Comparison of ENCODE assay signal across 9 cellular contexts in genomic region chr10:118595598-118596425, GRCh38. TPM values are rescaled to one million over a fixed set of nuclear protein-coding genes. Genes with fewer than 3 reads are reported as not detected.
A peak's percentile ranks its signal among the peaks of the same experiment; 100 is the strongest.
DNase-seq lines count a peak whose midpoint lies in the region; ATAC-seq and TF ChIP-seq lines count a peak whose summit lies in the region.
"Had no signal": no experiment of that assay in that cellular context is flagged by ENCODE, and none has a peak within 500 bp of the region (broad histone marks: within the 10 kb centered on the region; RNA-seq: fewer than 3 reads in every experiment).

Gene PRLHR (minus strand): TSS chr10:118595648. CDS start chr10:118595244, 404 bp downstream.

- no peaks in the 10 kb centered on the region for H3K9me3 Mint-ChIP-seq in activated CD4-positive, alpha-beta memory T cell treated with anti-CD3 and anti-CD28 coated beads for 36 hours
- H3K9me3 Mint-ChIP-seq in activated CD4-positive, alpha-beta memory T cell treated with anti-CD3 and anti-CD28 coated beads, Interleukin-2, amount 10 ng/mL, durations not matched to agents 7 days and 5 days, result peaks cover 2% of the 10 kb centered on the region

- ATAC-seq in RWPE2 (ENCODE audit: low read depth) (0 out of 3 replicates have a peak, but pooled peaks have one; percentile 40), foreskin keratinocyte (peak; percentile 45), GM19324 (IDR thresholded peaks at IDR 0.05; ENCODE audit: low FRiP score, unreplicated experiment) (no peak)

- TF ChIP-seq CTCF in RWPE2 (IDR thresholded peaks at IDR 0.05; ENCODE audit: poor library complexity, severe bottlenecking) (no peak), foreskin keratinocyte (conservative IDR thresholded peaks at IDR 0.05) (no peak)

- H3K4me3 Mint-ChIP-seq in activated CD4-positive, alpha-beta memory T cell treated with anti-CD3 and anti-CD28 coated beads for 36 hours, result no peak within 1 kb of the TSS
- no peak within 1 kb of the TSS for H3K4me3 Mint-ChIP-seq in activated CD4-positive, alpha-beta memory T cell treated with anti-CD3 and anti-CD28 coated beads, Interleukin-2, amount 10 ng/mL, durations not matched to agents 7 days and 5 days

- peaks cover 59% of the 10 kb centered on the region for H3K27me3 ChIP-seq in RWPE2 (ENCODE audit: insufficient read depth, poor library complexity, severe bottlenecking)
- peaks cover 84% of the 10 kb centered on the region for H3K27me3 ChIP-seq in foreskin keratinocyte

- DNase-seq in activated CD4-positive, alpha-beta memory T cell treated with anti-CD3 and anti-CD28 coated beads for 36 hours, result peak; percentile 22
- DNase-seq in activated CD4-positive, alpha-beta memory T cell treated with anti-CD3 and anti-CD28 coated beads, Interleukin-2, amount 10 ng/mL, durations not matched to agents 7 days and 5 days, result no peak
- DNase-seq in RWPE2 (ENCODE audit: low spot score), result no peak
- DNase-seq in foreskin keratinocyte, result no peak
- DNase-seq in stimulated activated CD8-positive, alpha-beta memory T cell treated with anti-CD3 and anti-CD28 coated beads, Interleukin-4, amount 100 ng/mL, for 48 hours, result peak; percentile 28
- no peak for DNase-seq in foreskin melanocyte
- no peak for DNase-seq in T-helper 9 cell
- DNase-seq: RPMI8226 had no signal

- peaks cover 52% of the 10 kb centered on the region for H3K27me3 Mint-ChIP-seq in activated CD4-positive, alpha-beta memory T cell treated with anti-CD3 and anti-CD28 coated beads for 36 hours
- peaks cover 50% of the 10 kb centered on the region for H3K27me3 Mint-ChIP-seq in activated CD4-positive, alpha-beta memory T cell treated with anti-CD3 and anti-CD28 coated beads, Interleukin-2, amount 10 ng/mL, durations not matched to agents 7 days and 5 days

- POLR2A ChIA-PET in activated CD4-positive, alpha-beta memory T cell treated with anti-CD3 and anti-CD28 coated beads for 36 hours (lab: Charles Lee), result interaction anchor here (1.2 kb wide), 1 partner anchor 15 kb away, joined by 3 read pairs; no protein-coding TSS in a partner anchor
- POLR2A ChIA-PET in activated CD4-positive, alpha-beta memory T cell treated with anti-CD3 and anti-CD28 coated beads, Interleukin-2, amount 10 ng/mL, durations not matched to agents 7 days and 5 days (lab: Charles Lee), result no interaction called here

- intact Hi-C loops in activated CD4-positive, alpha-beta memory T cell treated with anti-CD3 and anti-CD28 coated beads for 36 hours (cut with micrococcal nuclease), result no loop called here

- CTCF ChIA-PET in activated CD4-positive, alpha-beta memory T cell treated with anti-CD3 and anti-CD28 coated beads for 36 hours (lab: Charles Lee), result interaction anchor here (0.7 to 1.2 kb wide), 2 partner anchors 27 to 158 kb away, joined by 3 to 4 read pairs; no protein-coding TSS in a partner anchor
- CTCF ChIA-PET in activated CD4-positive, alpha-beta memory T cell treated with anti-CD3 and anti-CD28 coated beads, Interleukin-2, amount 10 ng/mL, durations not matched to agents 7 days and 5 days (lab: Charles Lee), result interaction anchor here (1.3 to 2.3 kb wide), 2 partner anchors 124 to 125 kb away, joined by 4 to 15 read pairs; no protein-coding TSS in a partner anchor

- peaks cover 18% of the 10 kb centered on the region for H3K4me1 Mint-ChIP-seq in activated CD4-positive, alpha-beta memory T cell treated with anti-CD3 and anti-CD28 coated beads for 36 hours (ENCODE audit: low read depth)
- H3K4me1 Mint-ChIP-seq in activated CD4-positive, alpha-beta memory T cell treated with anti-CD3 and anti-CD28 coated beads, Interleukin-2, amount 10 ng/mL, durations not matched to agents 7 days and 5 days, result no peaks in the 10 kb centered on the region

- no peaks in the 10 kb centered on the region for H3K9me3 ChIP-seq in RWPE2 (ENCODE audit: severe bottlenecking)

- H3K36me3 Mint-ChIP-seq in activated CD4-positive, alpha-beta memory T cell treated with anti-CD3 and anti-CD28 coated beads for 36 hours, result no peaks in the 10 kb centered on the region
- H3K36me3 Mint-ChIP-seq in activated CD4-positive, alpha-beta memory T cell treated with anti-CD3 and anti-CD28 coated beads, Interleukin-2, amount 10 ng/mL, durations not matched to agents 7 days and 5 days (ENCODE audit: low read depth), result peaks cover 6% of the 10 kb centered on the region

- no peaks in the 10 kb centered on the region for H3K4me1 ChIP-seq in RWPE2 (ENCODE audit: insufficient read depth, poor library complexity, severe bottlenecking)
- H3K4me1 ChIP-seq in foreskin keratinocyte, result no peaks in the 10 kb centered on the region

- no peaks in the 10 kb centered on the region for H3K36me3 ChIP-seq in RWPE2 (ENCODE audit: low read depth)

- H3K27ac ChIP-seq in RWPE2 (ENCODE audit: poor library complexity, severe bottlenecking), result no peak within 1 kb of the TSS
- no peak within 1 kb of the TSS for H3K27ac ChIP-seq in foreskin keratinocyte

- H3K27ac Mint-ChIP-seq in activated CD4-positive, alpha-beta memory T cell treated with anti-CD3 and anti-CD28 coated beads for 36 hours, result no peak within 1 kb of the TSS
- H3K27ac Mint-ChIP-seq in activated CD4-positive, alpha-beta memory T cell treated with anti-CD3 and anti-CD28 coated beads, Interleukin-2, amount 10 ng/mL, durations not matched to agents 7 days and 5 days, result no peak within 1 kb of the TSS

- H3K4me3 ChIP-seq in RWPE2 (ENCODE audit: severe bottlenecking), result no peak within 1 kb of the TSS

RNA-seq across cellular contexts. Expression of gene PRLHR, which starts in this region (rescaled TPM):
- not detected for total RNA-seq in activated CD4-positive, alpha-beta memory T cell treated with anti-CD3 and anti-CD28 coated beads for 36 hours
- total RNA-seq in activated CD4-positive, alpha-beta memory T cell treated with anti-CD3 and anti-CD28 coated beads, Interleukin-2, amount 10 ng/mL, durations not matched to agents 7 days and 5 days, result not detected
- not detected in 2 replicates for total RNA-seq in foreskin keratinocyte
- not detected in 2 replicates for polyA plus RNA-seq in foreskin keratinocyte

Comparison
In these comparisons a context has a peak if more than half of its experiments do, and no peak if none do; other contexts are left out.
1. Peak in DNase-seq in activated CD4-positive, alpha-beta memory T cell treated with anti-CD3 and anti-CD28 coated beads for 36 hours; RNA of the gene not detected or under 1 TPM.
2. Peak in ATAC-seq in foreskin keratinocyte; RNA of the gene not detected or under 1 TPM.